ENCODE assay signal across 9 cellular contexts in genomic region chr2:136131961-136132839, GRCh38. TPM values are rescaled to one million over a fixed set of nuclear protein-coding genes. Genes with fewer than 3 reads are reported as not detected.
A peak's percentile ranks its signal among the peaks of the same experiment; 100 is the strongest.
DNase-seq lines count a peak whose midpoint lies in the region; ATAC-seq and TF ChIP-seq lines count a peak whose summit lies in the region.
"Had no signal": no experiment of that assay in that cellular context is flagged by ENCODE, and none has a peak within 500 bp of the region (broad histone marks: within the 10 kb centered on the region; RNA-seq: fewer than 3 reads in every experiment).

No MANE protein-coding gene starts in this region.

- DNase-seq in left cardiac atrium: no peak
- no peak for DNase-seq in right atrium auricular region (ENCODE audit: low spot score)
- DNase-seq in activated CD4-positive, alpha-beta T cell treated with anti-CD3 and anti-CD28 coated beads for 1 hour: peak; percentile 42
- peak in 1 of 2 donors; percentile 41 for DNase-seq in left lung
- no peak for DNase-seq in iPS-NIHi7 (ENCODE audit: extremely low spot score)
- DNase-seq in HAP-1 (ENCODE audit: low spot score in 2 of 2): no peak
- no peak for DNase-seq in A172 (ENCODE audit: low spot score)

- no peak overlapping the region for H3K4me3 ChIP-seq in right atrium auricular region
- H3K4me3 ChIP-seq in left lung: no peak overlapping the region
- no peak overlapping the region for H3K4me3 ChIP-seq in HAP-1

- H3K27ac ChIP-seq in right atrium auricular region (no peak overlapping the region), left lung (peak overlapping the region in 1 of 2 donors; percentile 55)
- H3K27ac ChIP-seq: C4-2B had no signal

- H3K36me3 ChIP-seq in right atrium auricular region: no peaks in the 10 kb centered on the region
- no peaks in the 10 kb centered on the region for H3K36me3 ChIP-seq in left lung
- H3K36me3 ChIP-seq in HAP-1 (replicated peaks): no peaks in the 10 kb centered on the region

- intact Hi-C loops in left cardiac atrium (cut with DNase I) (no loop called here), left lung (cut with DNase I) (no loop called here)

- H3K4me1 ChIP-seq in right atrium auricular region: peaks cover 0 to 15% of the 10 kb centered on the region in 2 donors
- H3K4me1 ChIP-seq in left lung: peaks cover 0 to 58% of the 10 kb centered on the region in 2 donors
- no peaks in the 10 kb centered on the region for H3K4me1 ChIP-seq in HAP-1

- no peak for TF ChIP-seq CTCF in right atrium auricular region (IDR thresholded peaks at IDR 0.05)
- no peak for TF ChIP-seq CTCF in left lung (IDR thresholded peaks at IDR 0.05)

- in situ Hi-C loops in HAP-1 (cut with MboI; ENCODE audit: low sequenced_read_pairs): no loop called here

- no peaks in the 10 kb centered on the region for H3K9me3 ChIP-seq in right atrium auricular region
- no peaks in the 10 kb centered on the region for H3K9me3 ChIP-seq in left lung
- H3K9me3 ChIP-seq in HAP-1: no peaks in the 10 kb centered on the region

- ATAC-seq in left cardiac atrium (peak; percentile 8 to 15), HG03139 (IDR thresholded peaks at IDR 0.05; ENCODE audit: unreplicated experiment) (peak; percentile 68), left lung (peak; percentile 45)

- H3K27me3 ChIP-seq in right atrium auricular region (no peaks in the 10 kb centered on the region), left lung (no peaks in the 10 kb centered on the region), HAP-1 (ENCODE audit: low read depth) (peaks cover 20% of the 10 kb centered on the region; the same call in 1 of the 2 replicates)

RNA-seq across cellular contexts. Expression of gene CXCR4, which starts 14.3 kb away (rescaled TPM):
- total RNA-seq in left cardiac atrium (1 to 10 TPM; 4.4 to 7.7 TPM), right atrium auricular region (10 to 100 TPM; 11.9 to 12.4 TPM), left lung (10 to 100 TPM; 21.3 to 54.9 TPM)
- total RNA-seq in A172 (2014; rRNA removed; shearing (Covaris generic)): 2.8 and 4.3 TPM in 2 replicates

Comparison
In these comparisons a context has a peak if more than half of its experiments do, and no peak if none do; other contexts are left out.
1. ATAC-seq: peak in every context shown above with its lines; median percentile 68 in HG03139; 45 in left lung; 12 in left cardiac atrium.